Comparison of ENCODE assay signal across 8 cellular contexts in the genomic region with DNA sequence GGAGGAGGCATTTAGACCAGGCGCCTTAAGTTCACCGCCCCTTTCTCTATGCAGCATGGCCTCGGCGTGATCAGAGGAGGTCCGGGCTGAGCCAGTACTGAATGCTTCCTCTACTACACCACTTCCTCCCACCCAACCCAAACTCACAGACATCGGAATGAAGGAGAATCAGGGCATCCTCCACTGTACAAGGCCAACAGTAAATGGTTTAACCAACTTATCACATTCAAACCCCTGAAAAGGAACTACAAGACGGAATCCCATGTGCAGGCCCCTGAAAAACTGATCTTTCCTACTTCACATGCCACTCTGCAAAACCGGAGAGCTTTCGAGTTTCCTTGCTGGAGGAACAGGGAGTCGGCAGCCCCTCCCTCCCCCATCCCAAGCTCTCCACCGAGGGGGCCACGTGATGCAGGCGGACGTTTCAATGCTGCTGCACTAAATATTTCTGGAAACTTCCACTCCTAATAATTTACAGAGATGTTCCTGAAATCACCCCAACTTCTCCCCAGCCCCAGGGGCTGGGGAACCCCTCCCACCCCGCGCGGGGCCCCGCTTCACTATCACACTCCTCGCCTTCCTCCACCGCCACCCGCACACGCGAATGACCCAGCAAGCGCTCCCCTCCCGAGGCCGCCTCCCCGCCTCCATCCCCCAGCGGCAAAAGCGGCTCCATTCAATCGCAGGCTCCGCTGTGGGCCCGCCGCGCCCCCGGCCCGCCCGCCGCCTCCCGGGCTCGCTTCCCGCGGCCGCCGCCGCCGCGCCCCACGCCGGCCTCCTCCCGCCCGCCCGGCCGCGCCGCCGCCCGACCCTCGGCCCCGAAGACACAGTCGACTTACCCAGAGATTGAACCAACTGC. TPM values are rescaled to one million over a fixed set of nuclear protein-coding genes. Genes with fewer than 3 reads are reported as not detected.
DNase-seq lines count a peak whose midpoint lies in the region; ATAC-seq and TF ChIP-seq lines count a peak whose summit lies in the region.

No MANE protein-coding gene starts in this region.

- no peak for TF ChIP-seq CTCF in endodermal cell (conservative IDR thresholded peaks at IDR 0.05)

- H3K4me3 ChIP-seq in CD4-positive, alpha-beta memory T cell (ENCODE audit: low read length in 2 of 2): peak overlapping the region; percentile 78 to 94
- peak overlapping the region; percentile 100 for H3K4me3 ChIP-seq in endodermal cell (ENCODE audit: low read length)
- H3K4me3 ChIP-seq in mesodermal cell (ENCODE audit: extremely low read depth, insufficient read depth, low read length, poor library complexity, severe bottlenecking): peak overlapping the region; percentile 84

- H3K27me3 ChIP-seq in CD4-positive, alpha-beta memory T cell (ENCODE audit: insufficient read depth, low read length): no peaks in the 10 kb centered on the region
- no peaks in the 10 kb centered on the region for H3K27me3 ChIP-seq in endodermal cell (ENCODE audit: control insufficient read depth, insufficient read depth, low read length, poor library complexity, severe bottlenecking)

- peaks cover 0 to 2% of the 10 kb centered on the region in 2 donors for H3K27me3 Mint-ChIP-seq in CD4-positive, alpha-beta memory T cell
- no peaks in the 10 kb centered on the region for H3K27me3 Mint-ChIP-seq in endodermal cell (ENCODE audit: insufficient read depth)

- H3K27ac ChIP-seq in CD4-positive, alpha-beta memory T cell (ENCODE audit: low read depth, low read length): peak overlapping the region; percentile 96
- peak overlapping the region; percentile 98 for H3K27ac ChIP-seq in endodermal cell (ENCODE audit: low read depth, low read length)
- H3K27ac ChIP-seq in mesodermal cell (ENCODE audit: low read depth, low read length, severe bottlenecking): peak overlapping the region; percentile 99

- peak overlapping the region; percentile 99 to 100 (median 100) for H3K27ac Mint-ChIP-seq in CD4-positive, alpha-beta memory T cell
- H3K27ac Mint-ChIP-seq in endodermal cell: peak overlapping the region; percentile 99

- H3K9me3 Mint-ChIP-seq in CD4-positive, alpha-beta memory T cell: peaks cover 0 to 3% (median 0%) of the 10 kb centered on the region in 8 donors
- no peaks in the 10 kb centered on the region for H3K9me3 Mint-ChIP-seq in endodermal cell

- H3K36me3 ChIP-seq in CD4-positive, alpha-beta memory T cell (ENCODE audit: insufficient read depth, low read length): no peaks in the 10 kb centered on the region
- H3K36me3 ChIP-seq in endodermal cell (ENCODE audit: control insufficient read depth, insufficient read depth, low read length) (peaks cover 14% of the 10 kb centered on the region), mesodermal cell (ENCODE audit: control insufficient read depth, insufficient read depth, low read length) (peaks cover 19% of the 10 kb centered on the region)

- peak overlapping the region; percentile 96 for H3K9ac ChIP-seq in endodermal cell (ENCODE audit: extremely low read depth, low read length, poor library complexity, severe bottlenecking)

- peak; percentile 84 to 96 (median 88) for DNase-seq in CD4-positive, alpha-beta memory T cell
- DNase-seq in NOMO-1 (lab: John Stamatoyannopoulos, UW; ENCODE audit: unreplicated experiment in 2 of 2): peak; percentile 93 to 96
- DNase-seq in activated CD8-positive, alpha-beta memory T cell treated with anti-CD3 and anti-CD28 coated beads, Interleukin-2, amount 50 U/mL, for 24 hours (ENCODE audit: extremely low read depth): peak; percentile 66
- DNase-seq in endodermal cell: peak; percentile 95
- DNase-seq in stimulated activated CD8-positive, alpha-beta memory T cell treated with anti-CD3 and anti-CD28 coated beads, Interleukin-15, amount 100 ng/mL, for 24 hours (ENCODE audit: low read depth): peak; percentile 49

- H3K9me3 ChIP-seq in CD4-positive, alpha-beta memory T cell (ENCODE audit: control insufficient read depth in 1 of 2, low read length in 2 of 2): no peaks in the 10 kb centered on the region
- H3K9me3 ChIP-seq in endodermal cell (ENCODE audit: control insufficient read depth, low read length) (no peaks in the 10 kb centered on the region), mesodermal cell (ENCODE audit: control insufficient read depth, low read length) (no peaks in the 10 kb centered on the region)

- peaks cover 46% of the 10 kb centered on the region for H3K4me1 ChIP-seq in CD4-positive, alpha-beta memory T cell (ENCODE audit: insufficient read depth, low read length)
- H3K4me1 ChIP-seq in endodermal cell (ENCODE audit: control insufficient read depth, insufficient read depth, low read length) (peaks cover 4% of the 10 kb centered on the region), mesodermal cell (ENCODE audit: control insufficient read depth, insufficient read depth, low read length, poor library complexity, severe bottlenecking) (no peaks in the 10 kb centered on the region)

- intact Hi-C loops in CD4-positive, alpha-beta memory T cell (cut with micrococcal nuclease): loop anchor here (1.0 to 10.0 kb wide), 6 partner anchors 14 to 660 kb away; a partner anchor contains a TSS

- peak; percentile 55 for ATAC-seq in GM19438 (IDR thresholded peaks at IDR 0.05; ENCODE audit: low read depth, unreplicated experiment)
- ATAC-seq in HG03571 (IDR thresholded peaks at IDR 0.05; ENCODE audit: unreplicated experiment): peak; percentile 52

- POLR2A ChIA-PET in CD4-positive, alpha-beta memory T cell (lab: Charles Lee; ENCODE audit: partially characterized antibody): interaction anchor here (0.6 to 4.7 kb wide), 20 partner anchors 9 to 572 kb away, joined by 3 to 38 read pairs (median 4); a partner anchor contains a TSS

- CTCF ChIA-PET in CD4-positive, alpha-beta memory T cell (lab: Charles Lee; ENCODE audit: partially characterized antibody): interaction anchor here (2.8 to 3.3 kb wide), 2 partner anchors 44 to 110 kb away, joined by 10 to 22 read pairs; no protein-coding TSS in a partner anchor

- 0 to 2% methylated on average over 16 to 60 of the region's 60 CpGs for WGBS in endodermal cell (ENCODE audit: insufficient coverage in 1 of 2, insufficient read length in 1 of 2), 2 experiments
- WGBS in mesodermal cell (ENCODE audit: insufficient coverage in 2 of 2), 2 experiments: 1% methylated on average over 24 to 29 of the region's 60 CpGs

- peak overlapping the region; percentile 92 to 100 (median 98) for H3K4me3 Mint-ChIP-seq in CD4-positive, alpha-beta memory T cell
- H3K4me3 Mint-ChIP-seq in endodermal cell: peak overlapping the region; percentile 89

- H3K36me3 Mint-ChIP-seq in CD4-positive, alpha-beta memory T cell: peaks cover 0 to 18% of the 10 kb centered on the region in 2 donors
- H3K36me3 Mint-ChIP-seq in endodermal cell (ENCODE audit: low read depth): peaks cover 25% of the 10 kb centered on the region

- peaks cover 23 to 55% (median 29%) of the 10 kb centered on the region in 4 donors for H3K4me1 Mint-ChIP-seq in CD4-positive, alpha-beta memory T cell
- H3K4me1 Mint-ChIP-seq in endodermal cell: peaks cover 14% of the 10 kb centered on the region

RNA-seq across cellular contexts. Expression of a gene that starts 1.2 kb away (rescaled TPM):
- 100 to 1,000 TPM; 174 to 180 TPM for total RNA-seq in CD4-positive, alpha-beta memory T cell
- 10 to 100 TPM; 26.8 to 45.9 TPM for polyA plus RNA-seq in CD4-positive, alpha-beta memory T cell
- total RNA-seq in endodermal cell: 100 to 1,000 TPM; 264 to 315 TPM
- polyA plus RNA-seq in endodermal cell (2013, experiment 1 of 2): 236 TPM
- 213 TPM for polyA plus RNA-seq in endodermal cell (2013, experiment 2 of 2)
- polyA plus RNA-seq in mesodermal cell (2013, experiment 1 of 2): 165 TPM
- 188 TPM for polyA plus RNA-seq in mesodermal cell (2013, experiment 2 of 2)

Comparison
In these comparisons a context has a peak if more than half of its experiments do, and no peak if none do; other contexts are left out.
1. Peak in every context shown above with its lines: DNase-seq, ATAC-seq, H3K4me3 ChIP-seq and H3K27ac ChIP-seq.